In genomic region chr22:46201059-46201757, GRCh38 we compare ENCODE assay signal across 17 cellular contexts. TPM values are rescaled to one million over a fixed set of nuclear protein-coding genes. Genes with fewer than 3 reads are reported as not detected.
DNase-seq lines count a peak whose midpoint lies in the region; ATAC-seq and TF ChIP-seq lines count a peak whose summit lies in the region.
"Had no signal": no experiment of that assay in that cellular context is flagged by ENCODE, and none has a peak within 500 bp of the region (broad histone marks: within the 10 kb centered on the region; RNA-seq: fewer than 3 reads in every experiment).

No MANE protein-coding gene starts in this region.

- H3K36me3 ChIP-seq in HCT116 (ENCODE audit: control insufficient read depth in 1 of 2, insufficient read depth in 2 of 2, low read length in 2 of 2): no peaks in the 10 kb centered on the region; a peak in 2 of 4 replicates
- peaks cover 0 to 5% of the 10 kb centered on the region in 2 donors for H3K36me3 ChIP-seq in body of pancreas (replicated peaks in 1 of 2; ENCODE audit: insufficient read depth in 1 of 2, low read depth in 2 of 2)
- peaks cover 0 to 23% of the 10 kb centered on the region in 2 donors for H3K36me3 ChIP-seq in gastrocnemius medialis
- H3K36me3 ChIP-seq: brain microvascular endothelial cell had no signal

- 60 to 61% methylated on average over 16 to 17 of the region's 17 CpGs for WGBS in body of pancreas, 2 donors

- H3K4me1 Mint-ChIP-seq in stimulated activated naive CD8-positive, alpha-beta T cell treated with anti-CD3 and anti-CD28 coated beads, Interleukin-15, amount 100 ng/mL, for 72 hours: peaks cover 5% of the 10 kb centered on the region
- H3K4me1 Mint-ChIP-seq: activated naive CD4-positive, alpha-beta T cell treated with anti-CD3 and anti-CD28 coated beads, Interleukin-2, amount 10 ng/mL, durations not matched to agents 7 days and 5 days had no signal

- H3K9ac ChIP-seq in HCT116 (ENCODE audit: low read length): no peak overlapping the region

- no peak overlapping the region; the same call in 1 of the 2 replicates for H3K27ac ChIP-seq in HCT116 (ENCODE audit: low read depth, low read length)
- H3K27ac ChIP-seq in body of pancreas: peak overlapping the region in 2 of 4 donors; percentile 10 to 55
- H3K27ac ChIP-seq in gastrocnemius medialis: peak overlapping the region in 2 of 4 donors; percentile 26 to 27
- H3K27ac ChIP-seq: brain microvascular endothelial cell, left lung, neutrophil had no signal

- H3K9me3 ChIP-seq in HCT116 (ENCODE audit: control insufficient read depth in 1 of 2, insufficient read depth in 1 of 2, low read depth in 1 of 2, low read length in 2 of 2): no peaks in the 10 kb centered on the region
- H3K9me3 ChIP-seq in body of pancreas: no peaks in the 10 kb centered on the region
- H3K9me3 ChIP-seq in gastrocnemius medialis: no peaks in the 10 kb centered on the region
- H3K9me3 ChIP-seq: neutrophil had no signal

- no TSS peak for BruUV-seq in HCT116 (replicated peaks; lab: Mats Ljungman, UMichigan)

- H3K27me3 ChIP-seq in HCT116 (ENCODE audit: insufficient read depth, low read length) (no peaks in the 10 kb centered on the region), body of pancreas (no peaks in the 10 kb centered on the region), gastrocnemius medialis (no peaks in the 10 kb centered on the region)
- H3K27me3 ChIP-seq: brain microvascular endothelial cell, left lung, neutrophil had no signal

- H3K27me3 Mint-ChIP-seq in stimulated activated naive CD8-positive, alpha-beta T cell treated with anti-CD3 and anti-CD28 coated beads, Interleukin-15, amount 100 ng/mL, for 72 hours: no peaks in the 10 kb centered on the region
- H3K27me3 Mint-ChIP-seq: activated CD8-positive, alpha-beta memory T cell treated with anti-CD3 and anti-CD28 coated beads, Interleukin-2, amount 10 ng/mL, durations not matched to agents 7 days and 5 days; activated naive CD4-positive, alpha-beta T cell treated with anti-CD3 and anti-CD28 coated beads, Interleukin-2, amount 10 ng/mL, durations not matched to agents 7 days and 5 days; IgD-negative memory B cell had no signal

- DNase-seq in HCT116 (ENCODE audit: low read depth, low spot score) (peak; percentile 46), body of pancreas (peak in 3 of 4 donors; percentile 15 to 42 (median 37)), iPS-NIHi7 (ENCODE audit: extremely low spot score) (peak; percentile 82), pons (ENCODE audit: low spot score) (peak; percentile 17), gastrocnemius medialis (no peak), NCI-H2171 treated with DMSO at 0.1 percent for 48 hours (lab: John Stamatoyannopoulos, UW) (no peak)
- DNase-seq in stimulated activated naive CD8-positive, alpha-beta T cell treated with anti-CD3 and anti-CD28 coated beads, Interleukin-15, amount 100 ng/mL, for 72 hours: no peak
- no peak for DNase-seq in stimulated activated CD8-positive, alpha-beta memory T cell treated with anti-CD3 and anti-CD28 coated beads, Interleukin-4, amount 100 ng/mL, for 48 hours
- DNase-seq: activated CD4-positive, CD25-positive, alpha-beta regulatory T cell; activated CD8-positive, alpha-beta memory T cell treated with anti-CD3 and anti-CD28 coated beads, Interleukin-2, amount 10 ng/mL, durations not matched to agents 7 days and 5 days; activated naive CD4-positive, alpha-beta T cell treated with anti-CD3 and anti-CD28 coated beads, Interleukin-2, amount 10 ng/mL, durations not matched to agents 7 days and 5 days; brain microvascular endothelial cell; DMS79 treated with DMSO at 0.1 percent for 48 hours; left lung; NCI-H1092 had no signal

- H3K27ac Mint-ChIP-seq in stimulated activated naive CD8-positive, alpha-beta T cell treated with anti-CD3 and anti-CD28 coated beads, Interleukin-15, amount 100 ng/mL, for 72 hours: no peak overlapping the region
- H3K27ac Mint-ChIP-seq: activated CD8-positive, alpha-beta memory T cell treated with anti-CD3 and anti-CD28 coated beads, Interleukin-2, amount 10 ng/mL, durations not matched to agents 7 days and 5 days; activated naive CD4-positive, alpha-beta T cell treated with anti-CD3 and anti-CD28 coated beads, Interleukin-2, amount 10 ng/mL, durations not matched to agents 7 days and 5 days had no signal

- no peak for TF ChIP-seq RAD21 in HCT116 (IDR thresholded peaks at IDR 0.05; ENCODE audit: low read depth)

- no peak overlapping the region for H3K4me3 ChIP-seq in HCT116 (replicated peaks in 1 of 2; ENCODE audit: low read depth in 1 of 2, low read length in 2 of 2)
- no peak overlapping the region for H3K4me3 ChIP-seq in body of pancreas
- H3K4me3 ChIP-seq in gastrocnemius medialis: no peak overlapping the region
- H3K4me3 ChIP-seq: left lung had no signal

- CTCF ChIA-PET in HCT116 (lab: Charles Lee): no interaction called here

- in situ Hi-C loops in gastrocnemius medialis (cut with MboI; ENCODE audit: low sequenced_read_pairs in 4 of 4): no loop called here

- H3K4me1 ChIP-seq in HCT116 (ENCODE audit: control insufficient read depth in 1 of 2, insufficient read depth in 2 of 2, low read length in 2 of 2) (peaks cover 12 to 14% of the 10 kb centered on the region in 2 experiments; a peak in 3 of 4 replicates), body of pancreas (no peaks in the 10 kb centered on the region), gastrocnemius medialis (peaks cover 10 to 14% of the 10 kb centered on the region in 2 donors)
- H3K4me1 ChIP-seq: left lung had no signal

- POLR2A ChIA-PET in HCT116 (lab: Charles Lee): no interaction called here

- H3K9me3 Mint-ChIP-seq in stimulated activated naive CD8-positive, alpha-beta T cell treated with anti-CD3 and anti-CD28 coated beads, Interleukin-15, amount 100 ng/mL, for 72 hours: peaks cover 5 to 6% of the 10 kb centered on the region in 2 donors
- H3K9me3 Mint-ChIP-seq: activated naive CD4-positive, alpha-beta T cell treated with anti-CD3 and anti-CD28 coated beads, Interleukin-2, amount 10 ng/mL, durations not matched to agents 7 days and 5 days had no signal

- H2AFZ ChIP-seq in HCT116 (ENCODE audit: low read depth, low read length, poor library complexity, severe bottlenecking): no peak overlapping the region

- intact Hi-C loops in HCT116 (cut with micrococcal nuclease): no loop called here
- intact Hi-C loops in body of pancreas (cut with DNase I): no loop called here
- intact Hi-C loops in gastrocnemius medialis (cut with DNase I; ENCODE audit: low total_unique reads): no loop called here

- H3K79me2 ChIP-seq in HCT116 (ENCODE audit: insufficient read depth, low read length): no peaks in the 10 kb centered on the region

- no peaks in the 10 kb centered on the region for H3K9me2 ChIP-seq in HCT116 (ENCODE audit: insufficient read depth)

- TF ChIP-seq POLR2A in HCT116 (IDR thresholded peaks at IDR 0.05; ENCODE audit: borderline replicate concordance, extremely low read depth, insufficient read depth, insufficient read length) (no peak), body of pancreas (IDR thresholded peaks at IDR 0.05) (no peak), gastrocnemius medialis (IDR thresholded peaks at IDR 0.05) (no peak)

- H4K20me1 ChIP-seq in HCT116 (ENCODE audit: insufficient read depth): no peaks in the 10 kb centered on the region

- no peak overlapping the region for H3K4me3 Mint-ChIP-seq in stimulated activated naive CD8-positive, alpha-beta T cell treated with anti-CD3 and anti-CD28 coated beads, Interleukin-15, amount 100 ng/mL, for 72 hours
- H3K4me3 Mint-ChIP-seq: activated CD8-positive, alpha-beta memory T cell treated with anti-CD3 and anti-CD28 coated beads, Interleukin-2, amount 10 ng/mL, durations not matched to agents 7 days and 5 days; activated naive CD4-positive, alpha-beta T cell treated with anti-CD3 and anti-CD28 coated beads, Interleukin-2, amount 10 ng/mL, durations not matched to agents 7 days and 5 days; IgD-negative memory B cell had no signal

- RAD21 ChIA-PET in HCT116 (lab: Charles Lee; ENCODE audit: low non-redundant PET in 1 of 2, low total read pairs in 2 of 2, uncharacterized antibody in 2 of 2, unreplicated experiment in 2 of 2): no interaction called here

- H3K4me2 ChIP-seq in HCT116 (ENCODE audit: low read length): peak overlapping the region; percentile 47

- TF ChIP-seq CTCF in HCT116 (IDR thresholded peaks at IDR 0.05 in 2 of 3, conservative IDR thresholded peaks at IDR 0.05 in 1 of 3; ENCODE audit: borderline replicate concordance in 1 of 3, insufficient read depth in 1 of 3, low read depth in 2 of 3, low read length in 2 of 3) (no peak), body of pancreas (IDR thresholded peaks at IDR 0.05) (no peak), gastrocnemius medialis (IDR thresholded peaks at IDR 0.05 in 4 of 5, conservative IDR thresholded peaks at IDR 0.05 in 1 of 5) (no peak)

- peak; percentile 92 for ATAC-seq in HCT116
- peak; percentile 63 for ATAC-seq in body of pancreas
- ATAC-seq in stimulated activated naive CD8-positive, alpha-beta T cell treated with anti-CD3 and anti-CD28 coated beads, Interleukin-15, amount 100 ng/mL, for 72 hours: no peak
- ATAC-seq in gastrocnemius medialis: no peak
- ATAC-seq: activated CD8-positive, alpha-beta memory T cell treated with anti-CD3 and anti-CD28 coated beads, Interleukin-2, amount 10 ng/mL, durations not matched to agents 7 days and 5 days; left lung had no signal

TF ChIP-seq in HCT116, 20 proteins besides CTCF, POLR2A, EP300 and RAD21 (continues in another document):
- TF ChIP-seq CEBPB (IDR thresholded peaks at IDR 0.05; ENCODE audit: low read depth): no peak
- no peak for TF ChIP-seq YY1 (IDR thresholded peaks at IDR 0.05; ENCODE audit: extremely low read depth, insufficient replicate concordance, low read depth, low read length)
- no peak for TF ChIP-seq TCF7L2 (IDR thresholded peaks at IDR 0.05; ENCODE audit: borderline replicate concordance, extremely low read depth, insufficient read depth, insufficient read length)
- no peak for TF ChIP-seq SP1 (IDR thresholded peaks at IDR 0.05; ENCODE audit: low read depth)
- no peak for TF ChIP-seq JUND (IDR thresholded peaks at IDR 0.05)
- no peak for TF ChIP-seq EZH2 (IDR thresholded peaks at IDR 0.05)
- TF ChIP-seq EGR1 (IDR thresholded peaks at IDR 0.05; ENCODE audit: low read depth): no peak
- no peak for TF ChIP-seq EZH2phosphoT487 (IDR thresholded peaks at IDR 0.05; ENCODE audit: borderline replicate concordance)
- no peak for TF ChIP-seq ELF1 (IDR thresholded peaks at IDR 0.05; ENCODE audit: borderline replicate concordance, low read depth)
- no peak for TF ChIP-seq CBX3 (IDR thresholded peaks at IDR 0.05; ENCODE audit: low read depth)

RNA-seq across cellular contexts. Expression of gene CDPF1, which starts 48.9 kb away (rescaled TPM):
- total RNA-seq in HCT116 (2021; ENCODE audit: unreplicated experiment): 16.3 TPM
- 12.5 and 15.4 TPM in 2 replicates for polyA plus RNA-seq in HCT116 (2012)
- 10 to 100 TPM in 1 of 2 donors, 1 to 10 TPM in 1; 5.9 to 12.5 TPM for total RNA-seq in body of pancreas
- total RNA-seq in gastrocnemius medialis: 10 to 100 TPM in 2 of 4 donors, 1 to 10 TPM in 2; 6.3 to 18.8 (median 12.5) TPM

RNA-seq across cellular contexts. Expression of gene PPARA, which starts 50.9 kb away (rescaled TPM):
- total RNA-seq in HCT116 (2021; ENCODE audit: unreplicated experiment) (14.5 TPM), body of pancreas (10 to 100 TPM; 15.8 to 19.8 TPM), gastrocnemius medialis (10 to 100 TPM; 29.6 to 74.8 (median 57.9) TPM)
- 4.8 and 5.6 TPM in 2 replicates for polyA plus RNA-seq in HCT116 (2012)

Comparison
In these comparisons a context has a peak if more than half of its experiments do, and no peak if none do; other contexts are left out.
1. ATAC-seq: peak in HCT116 (single experiment) and body of pancreas (single experiment); none in stimulated activated naive CD8-positive, alpha-beta T cell treated with anti-CD3 and anti-CD28 coated beads, Interleukin-15, amount 100 ng/mL, for 72 hours (single experiment) and gastrocnemius medialis (0 of 2).
2. DNase-seq: peak in HCT116 (single experiment), body of pancreas (3 of 4), iPS-NIHi7 (single experiment) and pons (single experiment); none in stimulated activated naive CD8-positive, alpha-beta T cell treated with anti-CD3 and anti-CD28 coated beads, Interleukin-15, amount 100 ng/mL, for 72 hours (0 of 2), gastrocnemius medialis (0 of 2), NCI-H2171 treated with DMSO at 0.1 percent for 48 hours (single experiment) and stimulated activated CD8-positive, alpha-beta memory T cell treated with anti-CD3 and anti-CD28 coated beads, Interleukin-4, amount 100 ng/mL, for 48 hours (single experiment).